Comparison of ENCODE assay signal across 9 cellular contexts in genomic region chr2:144267209-144267608, GRCh38.
DNase-seq lines count a peak whose midpoint lies in the region; ATAC-seq lines count a peak whose summit lies in the region.
"Had no signal": no experiment of that assay in that cellular context is flagged by ENCODE, and none has a peak within 500 bp of the region (broad histone marks: within the 10 kb centered on the region; RNA-seq: fewer than 3 reads in every experiment).

No MANE protein-coding gene starts in this region.

- peak; percentile 13 for DNase-seq in activated CD4-positive, alpha-beta T cell treated with anti-CD3 and anti-CD28 coated beads for 36 hours
- no peak for DNase-seq in activated CD4-positive, alpha-beta T cell treated with anti-CD3 and anti-CD28 coated beads for 1 hour
- DNase-seq in memory B cell (ENCODE audit: low spot score in 2 of 2): no peak
- no peak for DNase-seq in activated CD4-positive, CD25-positive, alpha-beta regulatory T cell treated with anti-CD3 and anti-CD28 coated beads, Interleukin-2, amount 50 U/mL, for 72 hours
- no peak for DNase-seq in Ammon's horn (ENCODE audit: low spot score)
- DNase-seq in NCI-H226: no peak
- DNase-seq: amniotic stem cell had no signal

- H3K4me3 Mint-ChIP-seq in activated CD4-positive, alpha-beta T cell treated with anti-CD3 and anti-CD28 coated beads for 36 hours: no peak overlapping the region
- no peak overlapping the region for H3K4me3 Mint-ChIP-seq in memory B cell

- CTCF ChIA-PET in activated CD4-positive, alpha-beta T cell treated with anti-CD3 and anti-CD28 coated beads for 36 hours (lab: Charles Lee): no interaction called here

- POLR2A ChIA-PET in activated CD4-positive, alpha-beta T cell treated with anti-CD3 and anti-CD28 coated beads for 36 hours (lab: Charles Lee): no interaction called here

- intact Hi-C loops in activated CD4-positive, alpha-beta T cell treated with anti-CD3 and anti-CD28 coated beads for 36 hours (cut with DNase I, micrococcal nuclease): loop anchor here in 1 of 2 experiments (5.0 kb wide), 1 partner anchor 55 kb away; no protein-coding TSS in a partner anchor

- H3K4me1 Mint-ChIP-seq in activated CD4-positive, alpha-beta T cell treated with anti-CD3 and anti-CD28 coated beads for 36 hours: peaks cover 24% of the 10 kb centered on the region
- H3K4me1 Mint-ChIP-seq in memory B cell: peaks cover 21% of the 10 kb centered on the region

- H3K27ac Mint-ChIP-seq in activated CD4-positive, alpha-beta T cell treated with anti-CD3 and anti-CD28 coated beads for 36 hours: peak overlapping the region; percentile 35
- H3K27ac Mint-ChIP-seq in memory B cell: peak overlapping the region; percentile 11

- no peaks in the 10 kb centered on the region for H3K27me3 Mint-ChIP-seq in activated CD4-positive, alpha-beta T cell treated with anti-CD3 and anti-CD28 coated beads for 36 hours
- no peaks in the 10 kb centered on the region for H3K27me3 Mint-ChIP-seq in memory B cell

- peak; percentile 70 for ATAC-seq in activated CD4-positive, alpha-beta T cell treated with anti-CD3 and anti-CD28 coated beads for 36 hours
- peak; percentile 80 for ATAC-seq in GM21737 (IDR thresholded peaks at IDR 0.05; ENCODE audit: unreplicated experiment)
- ATAC-seq in HG03457 (IDR thresholded peaks at IDR 0.05; ENCODE audit: unreplicated experiment): peak; percentile 92
- ATAC-seq in memory B cell (ENCODE audit: low read depth): peak; percentile 37

- H3K9me3 Mint-ChIP-seq in activated CD4-positive, alpha-beta T cell treated with anti-CD3 and anti-CD28 coated beads for 36 hours (ENCODE audit: low read depth): no peaks in the 10 kb centered on the region
- H3K9me3 Mint-ChIP-seq in memory B cell: peaks cover 2% of the 10 kb centered on the region

- H3K36me3 Mint-ChIP-seq in activated CD4-positive, alpha-beta T cell treated with anti-CD3 and anti-CD28 coated beads for 36 hours (ENCODE audit: low read depth): peaks cover 2% of the 10 kb centered on the region
- H3K36me3 Mint-ChIP-seq in memory B cell: peaks cover 2% of the 10 kb centered on the region

Comparison
In these comparisons a context has a peak if more than half of its experiments do, and no peak if none do; other contexts are left out.
1. ATAC-seq: peak in every context shown above with its lines; median percentile 92 in HG03457; 80 in GM21737; 70 in activated CD4-positive, alpha-beta T cell treated with anti-CD3 and anti-CD28 coated beads for 36 hours; 37 in memory B cell.